In genomic region chr11:33532257-33532656, GRCh38 we compare ENCODE assay signal across 19 cellular contexts.
DNase-seq lines count a peak whose midpoint lies in the region; ATAC-seq and TF ChIP-seq lines count a peak whose summit lies in the region.
"Had no signal": no experiment of that assay in that cellular context is flagged by ENCODE, and none has a peak within 500 bp of the region (broad histone marks: within the 10 kb centered on the region; RNA-seq: fewer than 3 reads in every experiment).

No MANE protein-coding gene starts in this region.

- no peaks in the 10 kb centered on the region for H3K79me2 ChIP-seq in Loucy (ENCODE audit: insufficient read depth, low read length)

- CTCF ChIA-PET in A673 (lab: Charles Lee): no interaction called here
- CTCF ChIA-PET in naive thymus-derived CD4-positive, alpha-beta T cell (lab: Charles Lee): no interaction called here

- H3K9me3 Mint-ChIP-seq in endodermal cell: peaks cover 17% of the 10 kb centered on the region
- peaks cover 0 to 17% (median 6%) of the 10 kb centered on the region in 11 donors for H3K9me3 Mint-ChIP-seq in naive thymus-derived CD4-positive, alpha-beta T cell

- H3K9me3 ChIP-seq in A673 (ENCODE audit: low read depth, low read length, poor library complexity, severe bottlenecking): no peaks in the 10 kb centered on the region
- H3K9me3 ChIP-seq in Loucy (ENCODE audit: insufficient read depth, low read depth, low read length): no peaks in the 10 kb centered on the region
- peaks cover 15% of the 10 kb centered on the region for H3K9me3 ChIP-seq in endodermal cell (ENCODE audit: control insufficient read depth, low read length)
- H3K9me3 ChIP-seq in naive thymus-derived CD4-positive, alpha-beta T cell (ENCODE audit: control insufficient read depth in 2 of 3, low read length in 3 of 3): no peaks in the 10 kb centered on the region
- H3K9me3 ChIP-seq: HAP-1 had no signal

- no peaks in the 10 kb centered on the region for H4K20me1 ChIP-seq in Loucy (ENCODE audit: insufficient read depth, low read length, poor library complexity, severe bottlenecking)

- POLR2A ChIA-PET in A673 (lab: Charles Lee; ENCODE audit: low non-redundant PET): no interaction called here
- POLR2A ChIA-PET in naive thymus-derived CD4-positive, alpha-beta T cell (lab: Charles Lee): no interaction called here

- H3K4me1 ChIP-seq in A673 (ENCODE audit: insufficient read depth, low read length, poor library complexity, severe bottlenecking) (no peaks in the 10 kb centered on the region), Loucy (ENCODE audit: insufficient read depth, low read length, poor library complexity, severe bottlenecking) (no peaks in the 10 kb centered on the region), endodermal cell (ENCODE audit: control insufficient read depth, insufficient read depth, low read length) (no peaks in the 10 kb centered on the region)
- H3K4me1 ChIP-seq in naive thymus-derived CD4-positive, alpha-beta T cell (ENCODE audit: control insufficient read depth in 2 of 2, insufficient read depth in 2 of 2, low read length in 2 of 2): no peaks in the 10 kb centered on the region
- H3K4me1 ChIP-seq: HAP-1 had no signal

- no peak for TF ChIP-seq POLR2A in erythroblast (IDR thresholded peaks at IDR 0.05; ENCODE audit: low read length)

- H3K9me2 ChIP-seq in Loucy (replicated peaks; ENCODE audit: low read depth, low read length): no peaks in the 10 kb centered on the region

- H3K27me3 ChIP-seq in A673 (replicated peaks; ENCODE audit: insufficient read depth, low read depth, low read length, poor library complexity): peaks cover 7% of the 10 kb centered on the region
- no peaks in the 10 kb centered on the region for H3K27me3 ChIP-seq in Loucy (ENCODE audit: insufficient read depth, low read length, poor library complexity, severe bottlenecking)
- H3K27me3 ChIP-seq in endodermal cell (ENCODE audit: control insufficient read depth, insufficient read depth, low read length, poor library complexity, severe bottlenecking): no peaks in the 10 kb centered on the region
- H3K27me3 ChIP-seq in naive thymus-derived CD4-positive, alpha-beta T cell (ENCODE audit: control insufficient read depth in 2 of 2, insufficient read depth in 2 of 2, low read length in 2 of 2): no peaks in the 10 kb centered on the region

- H3K9ac ChIP-seq in Loucy (ENCODE audit: low read depth, low read length, poor library complexity, severe bottlenecking) (no peak overlapping the region), endodermal cell (ENCODE audit: extremely low read depth, low read length, poor library complexity, severe bottlenecking) (no peak overlapping the region)

- no TSS peak for BruUV-seq in A673 (replicated peaks; lab: Mats Ljungman, UMichigan)

- H3K36me3 ChIP-seq in A673 (ENCODE audit: insufficient read depth, low read length, poor library complexity, severe bottlenecking) (no peaks in the 10 kb centered on the region), Loucy (ENCODE audit: insufficient read depth, low read length) (no peaks in the 10 kb centered on the region), endodermal cell (ENCODE audit: control insufficient read depth, insufficient read depth, low read length) (no peaks in the 10 kb centered on the region)
- H3K36me3 ChIP-seq in naive thymus-derived CD4-positive, alpha-beta T cell (ENCODE audit: control insufficient read depth in 2 of 3, insufficient read depth in 3 of 3, low read length in 3 of 3): no peaks in the 10 kb centered on the region
- H3K36me3 ChIP-seq: HAP-1 had no signal

- H3K4me1 Mint-ChIP-seq in endodermal cell: peaks cover 11% of the 10 kb centered on the region
- H3K4me1 Mint-ChIP-seq in naive thymus-derived CD4-positive, alpha-beta T cell: no peaks in the 10 kb centered on the region
- H3K4me1 Mint-ChIP-seq: CD14-positive monocyte had no signal

- WGBS in endodermal cell (ENCODE audit: insufficient coverage in 1 of 2, insufficient read length in 1 of 2), 2 experiments: 93 to 100% methylated on average over 3 of the region's 3 CpGs

- no peak overlapping the region for H3K27ac ChIP-seq in A673 (ENCODE audit: low read depth, low read length, poor library complexity, severe bottlenecking)
- no peak overlapping the region for H3K27ac ChIP-seq in endodermal cell (ENCODE audit: low read depth, low read length)
- no peak overlapping the region for H3K27ac ChIP-seq in naive thymus-derived CD4-positive, alpha-beta T cell (ENCODE audit: low read depth, low read length)
- H3K27ac ChIP-seq: PC-9, RWPE1 had no signal

- H3K4me3 Mint-ChIP-seq in endodermal cell: no peak overlapping the region
- H3K4me3 Mint-ChIP-seq in naive thymus-derived CD4-positive, alpha-beta T cell: no peak overlapping the region
- H3K4me3 Mint-ChIP-seq: CD14-positive monocyte had no signal

- no peak overlapping the region for H3K4me2 ChIP-seq in Loucy (ENCODE audit: low read depth, low read length, poor library complexity, severe bottlenecking)
- H3K4me2 ChIP-seq: PC-9 had no signal

- no peak overlapping the region for H3K4me3 ChIP-seq in A673 (ENCODE audit: low read depth, low read length, poor library complexity, severe bottlenecking)
- H3K4me3 ChIP-seq in Loucy (ENCODE audit: low read length, poor library complexity, severe bottlenecking): no peak overlapping the region
- no peak overlapping the region for H3K4me3 ChIP-seq in endodermal cell (ENCODE audit: low read length)
- H3K4me3 ChIP-seq in naive thymus-derived CD4-positive, alpha-beta T cell (ENCODE audit: low read length): no peak overlapping the region
- H3K4me3 ChIP-seq: HAP-1, PC-9 had no signal

- ATAC-seq in naive thymus-derived CD4-positive, alpha-beta T cell: no peak
- no peak for ATAC-seq in GM19463 (IDR thresholded peaks at IDR 0.05; ENCODE audit: unreplicated experiment)

- H3K27ac Mint-ChIP-seq in endodermal cell: no peak overlapping the region
- H3K27ac Mint-ChIP-seq in naive thymus-derived CD4-positive, alpha-beta T cell: no peak overlapping the region
- H3K27ac Mint-ChIP-seq: CD14-positive monocyte had no signal

- TF ChIP-seq CTCF in A673 (conservative IDR thresholded peaks at IDR 0.05; ENCODE audit: low read depth, low read length): peak; percentile 16; the same call in 1 of the 2 replicates
- peak; percentile 21 for TF ChIP-seq CTCF in GM12873 (IDR thresholded peaks at IDR 0.05; ENCODE audit: insufficient read depth, low read depth, low read length, missing control alignments)
- 0 out of 2 replicates have a peak, but pooled peaks have one; percentile 10 for TF ChIP-seq CTCF in Loucy (conservative IDR thresholded peaks at IDR 0.05; ENCODE audit: low read length)
- peak; percentile 29 for TF ChIP-seq CTCF in endodermal cell (conservative IDR thresholded peaks at IDR 0.05)

- H2AFZ ChIP-seq in Loucy (ENCODE audit: low read length): no peak overlapping the region
- H2AFZ ChIP-seq: PC-9 had no signal

- H3K36me3 Mint-ChIP-seq in endodermal cell (ENCODE audit: low read depth): no peaks in the 10 kb centered on the region
- H3K36me3 Mint-ChIP-seq in naive thymus-derived CD4-positive, alpha-beta T cell: no peaks in the 10 kb centered on the region
- H3K36me3 Mint-ChIP-seq: CD14-positive monocyte had no signal

- intact Hi-C loops in A673 (cut with micrococcal nuclease; ENCODE audit: unreplicated experiment): no loop called here
- intact Hi-C loops in naive thymus-derived CD4-positive, alpha-beta T cell (cut with micrococcal nuclease): no loop called here

- H3K27me3 Mint-ChIP-seq in endodermal cell (ENCODE audit: insufficient read depth): peaks cover 3% of the 10 kb centered on the region
- peaks cover 9 to 40% (median 30%) of the 10 kb centered on the region in 5 donors for H3K27me3 Mint-ChIP-seq in naive thymus-derived CD4-positive, alpha-beta T cell

- no peaks in the 10 kb centered on the region for H3F3A ChIP-seq in Loucy (ENCODE audit: low read depth)

- no peak for DNase-seq in A673 (ENCODE audit: low spot score)
- DNase-seq in endodermal cell: no peak
- DNase-seq in naive thymus-derived CD4-positive, alpha-beta T cell: no peak
- no peak for DNase-seq in erythroblast (lab: John Stamatoyannopoulos, UW)
- DNase-seq in A172 (ENCODE audit: low spot score): no peak
- DNase-seq: DMS79 treated with DMSO at 0.1 percent for 48 hours, KG1, MV-4-11, NCI-H1694 treated with DMSO at 0.1 percent for 48 hours, NCI-H2107, NCI-H524, PC-9, SIG-M5 had no signal
